In genomic region chr7:12765431-12766100, GRCh38 we compare ENCODE assay signal across 2 cellular contexts.
TF ChIP-seq lines count a peak whose summit lies in the region.

No MANE protein-coding gene starts in this region.

TF ChIP-seq in SK-N-SH, 30 proteins besides CTCF, POLR2A, EP300 and RAD21 (continued from another document):
- TF ChIP-seq USF2 (IDR thresholded peaks at IDR 0.05; ENCODE audit: borderline replicate concordance, low read depth, low read length) (no peak), RXRA (IDR thresholded peaks at IDR 0.05; ENCODE audit: borderline replicate concordance, low read depth) (no peak), NRF1 (IDR thresholded peaks at IDR 0.05; ENCODE audit: low read depth, low read length) (no peak), YY1 (IDR thresholded peaks at IDR 0.05; ENCODE audit: low read depth) (no peak), SIN3A (IDR thresholded peaks at IDR 0.05; ENCODE audit: borderline replicate concordance, low read depth, low read length) (no peak), POLR2AphosphoS5 (IDR thresholded peaks at IDR 0.05; ENCODE audit: low read depth, low read length) (no peak), TEAD4 (IDR thresholded peaks at IDR 0.05; ENCODE audit: borderline replicate concordance, insufficient read depth) (no peak), EZH2phosphoT487 (IDR thresholded peaks at IDR 0.05; ENCODE audit: borderline replicate concordance, low read depth) (no peak), TCF12 (IDR thresholded peaks at IDR 0.05) (no peak), FOXM1 (IDR thresholded peaks at IDR 0.05; ENCODE audit: low read depth) (no peak), FOXJ3 (CRISPR knock-in tag; IDR thresholded peaks at IDR 0.05) (no peak), SMC3 (IDR thresholded peaks at IDR 0.05; ENCODE audit: low read depth, low read length) (no peak), MEF2A (IDR thresholded peaks at IDR 0.05; ENCODE audit: borderline replicate concordance, low read depth) (no peak)

TF ChIP-seq in SK-N-SH treated with all-trans-retinoic acid at 6 μM for 48 hours, 23 proteins besides CTCF, POLR2A, EP300 and RAD21 (continued from another document):
- TF ChIP-seq POU6F1 (CRISPR knock-in tag; IDR thresholded peaks at IDR 0.05; ENCODE audit: borderline replicate concordance, low read depth): no peak
- no peak for TF ChIP-seq PPARA (CRISPR knock-in tag; IDR thresholded peaks at IDR 0.05; ENCODE audit: borderline replicate concordance)
- TF ChIP-seq PATZ1 (CRISPR knock-in tag; IDR thresholded peaks at IDR 0.05; ENCODE audit: borderline replicate concordance): no peak
- no peak for TF ChIP-seq TCF4 (CRISPR knock-in tag; IDR thresholded peaks at IDR 0.05; ENCODE audit: borderline replicate concordance)
- TF ChIP-seq GLIS3 (CRISPR knock-in tag; IDR thresholded peaks at IDR 0.05): no peak
